ENCODE assay signal across 8 cellular contexts in the genomic region with DNA sequence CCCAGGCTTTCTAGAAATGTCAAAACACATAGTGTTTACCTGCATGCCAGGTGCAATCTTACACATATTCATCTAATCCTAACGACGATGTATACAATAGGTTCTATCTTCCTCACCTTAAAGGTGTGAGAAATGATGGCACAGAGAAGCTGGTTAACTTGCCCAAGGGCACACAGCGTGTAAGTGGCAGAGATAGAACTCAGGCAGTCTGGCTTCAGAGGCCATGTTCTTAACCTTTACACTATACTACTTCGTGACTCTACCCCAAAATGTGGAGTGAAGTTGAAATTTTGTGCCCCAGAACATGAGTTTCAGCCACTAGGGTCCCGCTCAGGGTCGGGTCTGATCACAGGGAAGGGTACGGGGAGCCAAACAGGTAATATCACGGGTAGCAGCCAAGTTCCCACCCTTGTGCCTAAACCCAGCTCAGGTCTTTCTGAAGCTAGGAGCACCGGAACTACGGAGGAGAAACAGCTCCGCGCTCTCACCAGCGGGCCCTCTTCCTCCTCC. TPM values are rescaled to one million over a fixed set of nuclear protein-coding genes. Genes with fewer than 3 reads are reported as not detected.
DNase-seq lines count a peak whose midpoint lies in the region; ATAC-seq and TF ChIP-seq lines count a peak whose summit lies in the region.

No MANE protein-coding gene starts in this region.

- H3K4me1 Mint-ChIP-seq in activated naive CD8-positive, alpha-beta T cell treated with anti-CD3 and anti-CD28 coated beads, Interleukin-2, amount 50 U/mL, for 24 hours: peaks cover 55% of the 10 kb centered on the region

- no peaks in the 10 kb centered on the region for H3K9me3 Mint-ChIP-seq in activated naive CD8-positive, alpha-beta T cell treated with anti-CD3 and anti-CD28 coated beads, Interleukin-2, amount 50 U/mL, for 24 hours

- peaks cover 68% of the 10 kb centered on the region for H3K36me3 Mint-ChIP-seq in activated naive CD8-positive, alpha-beta T cell treated with anti-CD3 and anti-CD28 coated beads, Interleukin-2, amount 50 U/mL, for 24 hours (ENCODE audit: low read depth)

- H3K4me3 ChIP-seq in kidney epithelial cell (ENCODE audit: low read depth, low read length): peak overlapping the region; percentile 64

- peak; percentile 32 for TF ChIP-seq CTCF in GM12873 (IDR thresholded peaks at IDR 0.05; ENCODE audit: insufficient read depth, low read depth, low read length, missing control alignments)
- no peak for TF ChIP-seq CTCF in kidney epithelial cell (IDR thresholded peaks at IDR 0.05; ENCODE audit: insufficient read depth, low read length, poor library complexity, severe bottlenecking)

- H3K27me3 ChIP-seq in kidney epithelial cell (ENCODE audit: control insufficient read depth, insufficient read depth, low read length): no peaks in the 10 kb centered on the region

- ATAC-seq in HG03354 (IDR thresholded peaks at IDR 0.05; ENCODE audit: poor library complexity, severe bottlenecking, unreplicated experiment) (peak; percentile 22), HG02884 (IDR thresholded peaks at IDR 0.05; ENCODE audit: unreplicated experiment) (no peak), HG02759 (IDR thresholded peaks at IDR 0.05; ENCODE audit: unreplicated experiment) (no peak)
- no peak for ATAC-seq in activated naive CD8-positive, alpha-beta T cell treated with anti-CD3 and anti-CD28 coated beads, Interleukin-2, amount 50 U/mL, for 24 hours

- peak overlapping the region; percentile 100 for H3K27ac Mint-ChIP-seq in activated naive CD8-positive, alpha-beta T cell treated with anti-CD3 and anti-CD28 coated beads, Interleukin-2, amount 50 U/mL, for 24 hours

- H3K27me3 Mint-ChIP-seq in activated naive CD8-positive, alpha-beta T cell treated with anti-CD3 and anti-CD28 coated beads, Interleukin-2, amount 50 U/mL, for 24 hours: no peaks in the 10 kb centered on the region

- no peak for DNase-seq in activated naive CD8-positive, alpha-beta T cell treated with anti-CD3 and anti-CD28 coated beads, Interleukin-2, amount 50 U/mL, for 24 hours
- DNase-seq in kidney epithelial cell (ENCODE audit: low read depth) (no peak), NCI-H510A treated with DMSO at 0.1 percent for 48 hours (lab: John Stamatoyannopoulos, UW) (no peak)

- peak overlapping the region; percentile 94 for H3K27ac ChIP-seq in temporal lobe (ENCODE audit: low read depth, low read length)

- H3K4me3 Mint-ChIP-seq in activated naive CD8-positive, alpha-beta T cell treated with anti-CD3 and anti-CD28 coated beads, Interleukin-2, amount 50 U/mL, for 24 hours: peak overlapping the region; percentile 99

- peaks cover 3% of the 10 kb centered on the region for H3K36me3 ChIP-seq in kidney epithelial cell (ENCODE audit: control insufficient read depth, insufficient read depth, low read length)

RNA-seq across cellular contexts. Expression of a gene that starts 0.5 kb away (rescaled TPM):
- total RNA-seq in kidney epithelial cell: 32.3 and 56.1 TPM in 2 replicates
- total RNA-seq in temporal lobe: 26.3 TPM

RNA-seq across cellular contexts. Expression of a gene that starts 0.7 kb away (rescaled TPM):
- total RNA-seq in kidney epithelial cell (6,267 and 7,360 TPM in 2 replicates), temporal lobe (2,398 TPM)

RNA-seq across cellular contexts. Expression of a gene that starts 5.8 kb away (rescaled TPM):
- total RNA-seq in kidney epithelial cell (1.4 and 2.5 TPM in 2 replicates), temporal lobe (4.2 TPM)

RNA-seq across cellular contexts. Expression of a gene that starts 17.9 kb away (rescaled TPM):
- 53.2 and 70.5 TPM in 2 replicates for total RNA-seq in kidney epithelial cell
- total RNA-seq in temporal lobe: 32.7 TPM

RNA-seq across cellular contexts. Expression of a gene that starts 18.2 kb away (rescaled TPM):
- total RNA-seq in kidney epithelial cell (42.9 and 51.4 TPM in 2 replicates), temporal lobe (14.3 TPM)
